In the genomic region with DNA sequence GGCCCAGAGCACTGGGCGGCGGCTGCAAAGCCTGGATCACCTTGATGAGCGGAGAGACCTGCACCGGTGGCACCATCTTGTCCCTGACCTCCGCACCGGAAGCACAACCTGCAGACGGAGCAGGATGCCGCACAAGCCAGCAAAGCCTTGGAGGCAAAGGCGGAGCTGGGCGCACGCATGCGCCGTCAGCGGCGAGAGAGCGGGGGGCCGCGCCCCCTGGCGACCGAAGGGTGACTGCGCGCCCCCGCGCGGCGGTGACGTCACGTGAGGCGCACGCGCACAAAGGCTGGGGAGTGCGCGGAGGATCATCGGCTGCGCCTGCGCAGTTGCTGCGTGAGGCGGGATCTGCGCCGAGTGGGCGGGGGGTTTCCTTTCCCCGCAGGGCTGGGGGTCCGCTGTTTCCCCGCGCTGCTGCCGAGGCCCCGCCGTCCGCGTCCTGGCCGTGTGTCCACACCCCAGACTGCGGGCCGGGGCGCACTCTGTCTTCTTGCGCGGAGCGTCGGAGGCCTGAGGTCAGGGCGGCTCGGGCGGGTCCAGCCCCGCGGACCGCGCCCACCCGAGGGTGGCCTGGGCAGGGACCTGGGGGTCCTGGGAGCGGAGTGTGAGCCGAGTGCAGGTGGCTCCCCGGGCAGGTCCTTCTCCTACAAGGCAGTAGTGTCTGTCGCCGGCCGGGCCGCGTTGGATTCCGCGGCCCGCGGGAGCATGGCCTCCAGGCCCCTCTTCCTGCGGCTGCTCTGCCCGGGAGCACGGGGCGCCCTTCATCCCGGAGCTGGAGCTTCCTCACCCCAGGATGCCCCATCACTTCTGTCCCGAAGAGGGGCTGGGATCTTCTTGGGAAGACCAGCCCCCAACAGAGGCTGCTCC, we compare ENCODE assay signal across 1 cellular context.
A peak's percentile ranks its signal among the peaks of the same experiment; 100 is the strongest.
TF ChIP-seq lines count a peak whose summit lies in the region.

Gene ATP5ME, minus strand, starts transcription at position 105 of the 864 bp plus-strand sequence. Its CDS starts 29 bp downstream, at position 76.
A gene with protein sequence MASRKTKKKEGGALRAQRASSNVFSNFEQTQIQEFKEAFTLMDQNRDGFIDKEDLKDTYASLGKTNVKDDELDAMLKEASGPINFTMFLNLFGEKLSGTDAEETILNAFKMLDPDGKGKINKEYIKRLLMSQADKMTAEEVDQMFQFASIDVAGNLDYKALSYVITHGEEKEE (plus strand): TSS at position 371 of the 864 bp plus-strand sequence. CDS start 3,485 bp downstream, outside the sequence.

TF ChIP-seq in K562, 482 proteins besides CTCF, POLR2A, EP300 and RAD21 (continued from another document and continues in another):
- TF ChIP-seq JUND (IDR thresholded peaks at IDR 0.05; ENCODE audit: borderline replicate concordance, low read depth, low read length): peak; percentile 95
- TF ChIP-seq JUND (tag; IDR thresholded peaks at IDR 0.05; ENCODE audit: borderline replicate concordance, low read depth, low read length): peak; percentile 90; the same call in 2 of the 3 replicates
- peak in 2 of 3 experiments; percentile 55 to 85; a peak in 4 of 6 replicates for TF ChIP-seq ZBTB11 (CRISPR knock-in tag; IDR thresholded peaks at IDR 0.05)
- TF ChIP-seq HDAC6 (IDR thresholded peaks at IDR 0.05; ENCODE audit: low read depth, low read length): no peak
- no peak for TF ChIP-seq TSC22D4 (tag; IDR thresholded peaks at IDR 0.05)
- no peak for TF ChIP-seq NR0B1 (IDR thresholded peaks at IDR 0.05; ENCODE audit: partially characterized antibody)
- TF ChIP-seq PTTG1 (tag; IDR thresholded peaks at IDR 0.05; ENCODE audit: low read depth): no peak
- TF ChIP-seq, protein P1, sequence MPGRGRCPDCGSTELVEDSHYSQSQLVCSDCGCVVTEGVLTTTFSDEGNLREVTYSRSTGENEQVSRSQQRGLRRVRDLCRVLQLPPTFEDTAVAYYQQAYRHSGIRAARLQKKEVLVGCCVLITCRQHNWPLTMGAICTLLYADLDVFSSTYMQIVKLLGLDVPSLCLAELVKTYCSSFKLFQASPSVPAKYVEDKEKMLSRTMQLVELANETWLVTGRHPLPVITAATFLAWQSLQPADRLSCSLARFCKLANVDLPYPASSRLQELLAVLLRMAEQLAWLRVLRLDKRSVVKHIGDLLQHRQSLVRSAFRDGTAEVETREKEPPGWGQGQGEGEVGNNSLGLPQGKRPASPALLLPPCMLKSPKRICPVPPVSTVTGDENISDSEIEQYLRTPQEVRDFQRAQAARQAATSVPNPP (IDR thresholded peaks at IDR 0.05; ENCODE audit: borderline replicate concordance, insufficient read depth, insufficient read length): no peak
- TF ChIP-seq IFI16 (CRISPR knock-in tag; IDR thresholded peaks at IDR 0.05): no peak
- no peak for TF ChIP-seq ZC3H11A (IDR thresholded peaks at IDR 0.05; ENCODE audit: low read depth, low read length)
- TF ChIP-seq HMG20B (CRISPR knock-in tag; IDR thresholded peaks at IDR 0.05): 0 out of 2 replicates have a peak, but pooled peaks have one; percentile 66
- peak; percentile 26; the same call in 1 of the 2 replicates for TF ChIP-seq CBX1 (IDR thresholded peaks at IDR 0.05; ENCODE audit: low read depth)
- no peak for TF ChIP-seq ARID2 (IDR thresholded peaks at IDR 0.05)
- peak; percentile 71; the same call in 1 of the 2 replicates for TF ChIP-seq ZNF263 (CRISPR knock-in tag; IDR thresholded peaks at IDR 0.05; ENCODE audit: borderline replicate concordance)
- TF ChIP-seq ZBTB49 (CRISPR knock-in tag; IDR thresholded peaks at IDR 0.05; ENCODE audit: borderline replicate concordance): no peak
- TF ChIP-seq GABPB2 (CRISPR knock-in tag; conservative IDR thresholded peaks at IDR 0.05): no peak
- no peak for TF ChIP-seq HDAC8 (tag; IDR thresholded peaks at IDR 0.05)
- peak; percentile 64 for TF ChIP-seq SUPT5H (IDR thresholded peaks at IDR 0.05)
- TF ChIP-seq ZNF12 (CRISPR knock-in tag; IDR thresholded peaks at IDR 0.05): no peak
- TF ChIP-seq STAG1 (CRISPR knock-in tag; IDR thresholded peaks at IDR 0.05; ENCODE audit: borderline replicate concordance): no peak
- no peak for TF ChIP-seq ZNF121 (CRISPR knock-in tag; conservative IDR thresholded peaks at IDR 0.05)
- TF ChIP-seq POLR2AphosphoS5 (IDR thresholded peaks at IDR 0.05; ENCODE audit: control insufficient read depth, insufficient read depth, low read depth, low read length): peak; percentile 85
- TF ChIP-seq KAT7 (CRISPR knock-in tag; IDR thresholded peaks at IDR 0.05; ENCODE audit: borderline replicate concordance): no peak; the same call in 1 of the 2 replicates
- TF ChIP-seq PBX2 (CRISPR knock-in tag; IDR thresholded peaks at IDR 0.05; ENCODE audit: low read depth): no peak
- TF ChIP-seq PBX2 (tag; conservative IDR thresholded peaks at IDR 0.05; ENCODE audit: low read depth): no peak
- TF ChIP-seq PRDM10 (IDR thresholded peaks at IDR 0.05; ENCODE audit: partially characterized antibody): no peak
- TF ChIP-seq ARNT (IDR thresholded peaks at IDR 0.05): no peak
- no peak for TF ChIP-seq HEY1 (CRISPR knock-in tag; IDR thresholded peaks at IDR 0.05; ENCODE audit: borderline replicate concordance)
- TF ChIP-seq HDGF (IDR thresholded peaks at IDR 0.05): no peak
- TF ChIP-seq PURB (CRISPR knock-in tag; IDR thresholded peaks at IDR 0.05; ENCODE audit: low read depth): no peak
- TF ChIP-seq HIVEP1 (CRISPR knock-in tag; IDR thresholded peaks at IDR 0.05): no peak
- peak; percentile 89 for TF ChIP-seq CXXC5 (CRISPR knock-in tag; IDR thresholded peaks at IDR 0.05)
- TF ChIP-seq BCLAF1 (IDR thresholded peaks at IDR 0.05; ENCODE audit: borderline replicate concordance in 1 of 2, control insufficient read depth in 1 of 2, low read depth in 2 of 2, low read length in 1 of 2): no peak
- no peak; the same call in 1 of the 2 replicates for TF ChIP-seq ARID1B (IDR thresholded peaks at IDR 0.05)
- no peak for TF ChIP-seq MCM2 (IDR thresholded peaks at IDR 0.05; ENCODE audit: low read depth)
- no peak for TF ChIP-seq ZNF354B (CRISPR knock-in tag; IDR thresholded peaks at IDR 0.05)
- no peak for TF ChIP-seq ARHGAP35 (IDR thresholded peaks at IDR 0.05; ENCODE audit: partially characterized antibody)
- peak in 1 of 2 experiments; percentile 66; a peak in 1 of 4 replicates for TF ChIP-seq SRF (CRISPR knock-in tag; IDR thresholded peaks at IDR 0.05)
- TF ChIP-seq NFRKB (IDR thresholded peaks at IDR 0.05; ENCODE audit: low read depth): no peak
- no peak for TF ChIP-seq ZNF134 (CRISPR knock-in tag; conservative IDR thresholded peaks at IDR 0.05)
- TF ChIP-seq ZNF197 (CRISPR knock-in tag; IDR thresholded peaks at IDR 0.05; ENCODE audit: low read depth): no peak
